Comparison of ENCODE assay signal across 1 cellular context in the genomic region with DNA sequence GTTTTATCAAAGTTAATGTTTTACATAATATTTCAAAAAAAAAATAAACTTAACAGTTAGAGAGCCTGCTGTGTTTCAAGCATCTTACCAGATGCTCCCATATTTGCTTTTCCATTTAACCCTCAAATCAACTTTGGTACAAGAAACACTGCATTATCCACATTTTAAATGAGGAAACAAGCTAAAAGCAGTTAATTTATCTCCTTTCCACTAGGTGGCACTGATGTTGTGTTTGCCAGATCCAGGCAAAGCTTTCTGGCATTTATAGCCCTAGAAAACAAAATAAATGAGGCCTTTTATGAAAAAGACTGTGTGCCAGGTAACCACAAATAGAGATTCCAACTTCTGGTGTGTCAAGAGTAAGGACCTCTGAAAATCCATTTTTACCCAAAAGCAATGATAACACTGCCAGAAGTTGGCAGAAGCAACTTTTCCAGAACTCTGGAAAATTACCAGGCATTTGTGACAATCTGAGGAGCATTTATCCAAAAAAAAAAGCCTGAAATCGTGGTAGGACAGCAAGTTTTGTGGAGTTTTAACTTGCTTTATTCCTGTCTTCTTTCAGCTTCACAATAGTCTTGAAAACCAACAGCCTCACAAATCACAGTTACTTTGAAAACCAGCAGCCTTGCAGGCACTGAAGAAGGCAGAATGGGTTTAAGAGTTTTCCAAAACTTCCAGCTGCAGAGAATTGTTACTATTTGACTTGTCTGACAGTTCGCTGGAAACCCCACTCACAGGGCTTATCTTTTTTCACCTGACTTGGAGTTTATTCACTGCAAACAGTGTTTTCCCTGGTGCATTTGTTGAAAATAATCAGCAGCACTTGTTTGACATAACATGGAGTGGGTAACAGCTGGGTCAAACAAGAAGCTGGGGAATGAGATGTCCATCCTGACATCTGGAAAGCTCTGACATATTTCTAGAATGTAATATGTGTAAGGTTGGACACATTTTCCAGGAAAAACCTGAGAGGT.
TF ChIP-seq lines count a peak whose summit lies in the region.

No MANE protein-coding gene starts in this region.

TF ChIP-seq in SK-N-SH treated with all-trans-retinoic acid at 6 μM for 48 hours, 23 proteins besides CTCF, POLR2A, EP300 and RAD21 (continued from another document):
- TF ChIP-seq ZNF565 (CRISPR knock-in tag; conservative IDR thresholded peaks at IDR 0.05; ENCODE audit: low read depth): no peak
- TF ChIP-seq ISL1 (CRISPR knock-in tag; IDR thresholded peaks at IDR 0.05): no peak
